8 cellular contexts compared by ENCODE assay signal in the genomic region with DNA sequence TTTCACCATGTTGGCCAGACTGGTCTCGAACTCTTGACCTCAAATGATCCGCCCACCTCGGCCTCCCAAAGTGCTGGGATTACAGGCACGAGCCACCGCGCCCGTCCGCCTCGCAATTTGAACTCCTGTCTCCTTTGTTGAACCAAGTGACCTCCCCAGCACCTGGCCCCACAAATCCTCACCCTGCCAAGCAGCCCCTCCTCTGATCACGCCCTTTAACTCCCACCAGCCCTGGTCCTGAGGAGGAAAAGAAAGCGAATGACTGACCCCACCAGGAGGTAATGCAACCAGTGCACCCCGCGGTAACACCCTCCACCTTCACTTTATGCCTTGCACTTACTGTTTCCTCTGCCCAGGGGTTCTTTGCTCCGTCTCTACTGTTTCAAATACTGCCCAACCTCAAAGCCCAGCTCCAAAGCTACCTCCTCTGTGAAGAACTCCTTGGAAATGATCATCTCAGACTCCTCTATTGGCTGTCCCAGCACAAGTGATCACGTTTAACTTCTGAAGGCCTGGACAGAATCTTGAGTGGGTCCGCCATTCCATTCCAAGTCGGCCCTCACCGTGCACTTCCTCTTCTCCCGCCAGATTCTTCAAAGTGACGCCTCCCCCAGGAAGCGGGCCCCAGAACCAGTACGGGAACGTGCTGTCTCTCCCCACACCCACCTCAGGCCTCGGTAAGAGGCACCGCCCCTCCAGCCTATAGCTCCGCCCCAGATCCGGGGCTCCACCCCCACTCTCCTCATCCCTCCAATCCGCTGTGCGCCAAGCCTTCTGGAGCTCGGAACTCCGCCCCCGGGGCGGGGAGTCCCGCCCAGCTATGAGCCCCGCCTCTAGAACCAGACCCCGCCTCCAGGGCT. TPM values are rescaled to one million over a fixed set of nuclear protein-coding genes. Genes with fewer than 3 reads are reported as not detected.
A peak's percentile ranks its signal among the peaks of the same experiment; 100 is the strongest.
DNase-seq lines count a peak whose midpoint lies in the region; ATAC-seq lines count a peak whose summit lies in the region.

No MANE protein-coding gene starts in this region.

- H3K4me3 Mint-ChIP-seq in CD4-positive, alpha-beta memory T cell = peak overlapping the region; percentile 55 to 80 (median 74)
- peak overlapping the region; percentile 55 for H3K4me3 Mint-ChIP-seq in central memory CD8-positive, alpha-beta T cell

- CTCF ChIA-PET in CD4-positive, alpha-beta memory T cell (lab: Charles Lee; ENCODE audit: partially characterized antibody) = interaction anchor here (0.8 to 1.7 kb wide), 4 partner anchors 9 to 18 kb away, joined by 3 to 6 read pairs (median 4); no protein-coding TSS in a partner anchor

- POLR2A ChIA-PET in CD4-positive, alpha-beta memory T cell (lab: Charles Lee; ENCODE audit: partially characterized antibody) = interaction anchor here (0.7 to 1.2 kb wide), 6 partner anchors 9 to 112 kb away, joined by 3 to 8 read pairs (median 4); partner anchors contain the start of gene TUFM

- H3K36me3 Mint-ChIP-seq in CD4-positive, alpha-beta memory T cell = no peaks in the 10 kb centered on the region
- peaks cover 9% of the 10 kb centered on the region for H3K36me3 Mint-ChIP-seq in central memory CD8-positive, alpha-beta T cell (ENCODE audit: insufficient read depth)

- peaks cover 14% of the 10 kb centered on the region for H3K4me1 ChIP-seq in CD4-positive, alpha-beta memory T cell (ENCODE audit: insufficient read depth, low read length)

- peak; percentile 56 for ATAC-seq in GM21390 (IDR thresholded peaks at IDR 0.05; ENCODE audit: unreplicated experiment)
- peak; percentile 97 for ATAC-seq in central memory CD8-positive, alpha-beta T cell (replicated peaks; ENCODE audit: extremely low read depth, poor library complexity, severe bottlenecking)
- peak; percentile 99 for ATAC-seq in left colon
- ATAC-seq in GM18502 (IDR thresholded peaks at IDR 0.05; ENCODE audit: poor library complexity, unreplicated experiment) = no peak

- H3K27me3 Mint-ChIP-seq in CD4-positive, alpha-beta memory T cell = no peaks in the 10 kb centered on the region
- H3K27me3 Mint-ChIP-seq in central memory CD8-positive, alpha-beta T cell = no peaks in the 10 kb centered on the region

- peak overlapping the region; percentile 3 to 88 (median 46) for H3K27ac Mint-ChIP-seq in CD4-positive, alpha-beta memory T cell
- H3K27ac Mint-ChIP-seq in central memory CD8-positive, alpha-beta T cell (ENCODE audit: low read depth) = peak overlapping the region; percentile 52

- H3K9me3 Mint-ChIP-seq in CD4-positive, alpha-beta memory T cell = no peaks in the 10 kb centered on the region
- H3K9me3 Mint-ChIP-seq in central memory CD8-positive, alpha-beta T cell = no peaks in the 10 kb centered on the region

- peaks cover 11 to 19% (median 12%) of the 10 kb centered on the region in 4 donors for H3K4me1 Mint-ChIP-seq in CD4-positive, alpha-beta memory T cell
- H3K4me1 Mint-ChIP-seq in central memory CD8-positive, alpha-beta T cell = peaks cover 16% of the 10 kb centered on the region

- intact Hi-C loops in CD4-positive, alpha-beta memory T cell (cut with micrococcal nuclease) = no loop called here
- intact Hi-C loops in left colon (cut with DNase I, micrococcal nuclease) = no loop called here

- no peaks in the 10 kb centered on the region for H3K27me3 ChIP-seq in CD4-positive, alpha-beta memory T cell (ENCODE audit: insufficient read depth, low read length)
- H3K27me3 ChIP-seq in MG63 = no peaks in the 10 kb centered on the region

- peak overlapping the region; percentile 30 to 34 for H3K4me3 ChIP-seq in CD4-positive, alpha-beta memory T cell (ENCODE audit: low read length in 2 of 2)
- H3K4me3 ChIP-seq in MG63 = no peak overlapping the region

- DNase-seq in CD4-positive, alpha-beta memory T cell = peak; percentile 83 to 85 (median 84)
- DNase-seq in MG63 (peak; percentile 40), left colon (peak; percentile 88 to 92)
- peak; percentile 90 for DNase-seq in activated CD4-positive, CD25-positive, alpha-beta regulatory T cell treated with anti-CD3 and anti-CD28 coated beads, Interleukin-2, amount 50 U/mL, for 72 hours
- DNase-seq in central memory CD8-positive, alpha-beta T cell (ENCODE audit: low spot score in 2 of 2) = peak; percentile 71 to 75
- peak; percentile 83 for DNase-seq in stimulated activated CD4-positive, alpha-beta T cell treated with anti-CD3 and anti-CD28 coated beads, Interleukin-4, amount 100 ng/mL, for 1 hour

- H3K36me3 ChIP-seq in CD4-positive, alpha-beta memory T cell (ENCODE audit: insufficient read depth, low read length) = no peaks in the 10 kb centered on the region
- H3K36me3 ChIP-seq in MG63 = no peaks in the 10 kb centered on the region

- no peak overlapping the region for H3K27ac ChIP-seq in CD4-positive, alpha-beta memory T cell (ENCODE audit: low read depth, low read length)

- H3K9me3 ChIP-seq in CD4-positive, alpha-beta memory T cell (ENCODE audit: control insufficient read depth in 1 of 2, low read length in 2 of 2) = no peaks in the 10 kb centered on the region
- H3K9me3 ChIP-seq in MG63 = no peaks in the 10 kb centered on the region

RNA-seq across cellular contexts. Expression of gene CD19, which starts 4.4 kb away (rescaled TPM):
- not detected for total RNA-seq in CD4-positive, alpha-beta memory T cell
- polyA plus RNA-seq in CD4-positive, alpha-beta memory T cell = 1 to 10 TPM in 1 of 2 donors, under 1 TPM in 1; 0.27 to 1.4 TPM
- total RNA-seq in MG63 (2014; rRNA removed; shearing (Covaris generic); ENCODE audit: low replicate concordance) = not detected in 2 replicates
- 1 to 10 TPM in 1 of 2 donors, under 1 TPM in 1; 0.64 to 1.2 TPM for total RNA-seq in left colon

RNA-seq across cellular contexts. Expression of gene RABEP2, which starts 11.1 kb away (rescaled TPM):
- total RNA-seq in CD4-positive, alpha-beta memory T cell = 10 to 100 TPM; 25.7 to 29.0 TPM
- polyA plus RNA-seq in CD4-positive, alpha-beta memory T cell = 1 to 10 TPM; 3.1 to 5.1 TPM
- 75.5 and 86.2 TPM in 2 replicates for total RNA-seq in MG63 (2014; rRNA removed; shearing (Covaris generic); ENCODE audit: low replicate concordance)
- 10 to 100 TPM; 39.6 to 41.4 TPM for total RNA-seq in left colon

RNA-seq across cellular contexts. Expression of gene NFATC2IP, which starts 14.6 kb away (rescaled TPM):
- total RNA-seq in CD4-positive, alpha-beta memory T cell = 100 to 1,000 TPM; 105 to 115 TPM
- 10 to 100 TPM; 29.3 to 30.1 TPM for polyA plus RNA-seq in CD4-positive, alpha-beta memory T cell
- total RNA-seq in MG63 (2014; rRNA removed; shearing (Covaris generic); ENCODE audit: low replicate concordance) = 11.4 and 21.3 TPM in 2 replicates
- total RNA-seq in left colon = 10 to 100 TPM; 42.9 to 52.0 TPM

RNA-seq across cellular contexts. Expression of gene SPNS1, which starts 38.4 kb away (rescaled TPM):
- total RNA-seq in CD4-positive, alpha-beta memory T cell = 10 to 100 TPM; 31.0 to 34.4 TPM
- 10 to 100 TPM; 28.2 to 30.4 TPM for polyA plus RNA-seq in CD4-positive, alpha-beta memory T cell
- 35.5 and 37.5 TPM in 2 replicates for total RNA-seq in MG63 (2014; rRNA removed; shearing (Covaris generic); ENCODE audit: low replicate concordance)
- total RNA-seq in left colon = 10 to 100 TPM; 31.1 to 32.0 TPM

RNA-seq across cellular contexts. Expression of gene LAT, which starts 48.7 kb away (rescaled TPM):
- 100 to 1,000 TPM; 342 to 349 TPM for total RNA-seq in CD4-positive, alpha-beta memory T cell
- polyA plus RNA-seq in CD4-positive, alpha-beta memory T cell = 100 to 1,000 TPM; 310 to 455 TPM
- total RNA-seq in MG63 (2014; rRNA removed; shearing (Covaris generic); ENCODE audit: low replicate concordance) = not detected in 2 replicates
- 1 to 10 TPM; 6.9 to 7.2 TPM for total RNA-seq in left colon

Comparison
In these comparisons a context has a peak if more than half of its experiments do, and no peak if none do; other contexts are left out.
1. DNase-seq: peak in every context shown above with its lines; median percentile 90 in activated CD4-positive, CD25-positive, alpha-beta regulatory T cell treated with anti-CD3 and anti-CD28 coated beads, Interleukin-2, amount 50 U/mL, for 72 hours; 90 in left colon; 84 in CD4-positive, alpha-beta memory T cell; 83 in stimulated activated CD4-positive, alpha-beta T cell treated with anti-CD3 and anti-CD28 coated beads, Interleukin-4, amount 100 ng/mL, for 1 hour; 73 in central memory CD8-positive, alpha-beta T cell; 40 in MG63.